ENCODE assay signal across 2 cellular contexts in genomic region chr16:802461-802860, GRCh38.
TF ChIP-seq lines count a peak whose summit lies in the region.

No MANE protein-coding gene starts in this region.

TF ChIP-seq in HCT116, 20 proteins besides CTCF, POLR2A, EP300 and RAD21:
- 0 out of 2 replicates have a peak, but pooled peaks have one; percentile 21 for TF ChIP-seq POLR2AphosphoS5 (IDR thresholded peaks at IDR 0.05; ENCODE audit: low read depth, low read length)
- no peak for TF ChIP-seq SIN3A (IDR thresholded peaks at IDR 0.05; ENCODE audit: low read depth)

TF ChIP-seq in K562, 482 proteins besides CTCF, POLR2A, EP300 and RAD21:
- TF ChIP-seq POLR2G (IDR thresholded peaks at IDR 0.05; ENCODE audit: low read depth, low read length) (peak; percentile 64), WHSC1 (IDR thresholded peaks at IDR 0.05; ENCODE audit: low read length) (no peak), SUPT5H (IDR thresholded peaks at IDR 0.05) (peak; percentile 47)
TF ChIP-seq in K562: peak in this region for 2.
